ENCODE assay signal across 1 cellular context in the genomic region with DNA sequence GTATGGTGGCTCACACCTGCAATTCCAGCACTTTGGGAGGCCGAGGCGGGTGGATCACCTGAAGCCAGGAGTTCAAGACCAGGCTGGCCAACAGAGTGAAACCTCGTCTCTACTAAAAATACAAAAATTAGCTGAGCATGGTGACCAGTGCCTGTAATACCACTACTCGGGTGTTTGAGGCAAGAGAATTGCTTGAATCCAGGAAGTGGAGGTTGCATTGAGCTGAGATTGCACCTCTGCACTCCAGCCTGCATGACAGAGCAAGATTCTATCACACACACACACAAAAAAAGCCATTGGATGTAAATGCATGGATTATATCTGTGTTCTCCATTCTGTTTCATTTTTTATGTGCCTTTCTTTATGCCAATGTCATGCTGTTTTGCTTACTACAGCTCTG.
A peak's percentile ranks its signal among the peaks of the same experiment; 100 is the strongest.
TF ChIP-seq lines count a peak whose summit lies in the region.

No MANE protein-coding gene starts in this region.

TF ChIP-seq in K562, 482 proteins besides CTCF, POLR2A, EP300 and RAD21:
- TF ChIP-seq NFE2 (IDR thresholded peaks at IDR 0.05; ENCODE audit: low read depth), result peak; percentile 42
TF ChIP-seq in K562: peak in this region for 1; not testable (repeated sequence) for 481.
